Comparison of ENCODE assay signal across 1 cellular context in the genomic region with DNA sequence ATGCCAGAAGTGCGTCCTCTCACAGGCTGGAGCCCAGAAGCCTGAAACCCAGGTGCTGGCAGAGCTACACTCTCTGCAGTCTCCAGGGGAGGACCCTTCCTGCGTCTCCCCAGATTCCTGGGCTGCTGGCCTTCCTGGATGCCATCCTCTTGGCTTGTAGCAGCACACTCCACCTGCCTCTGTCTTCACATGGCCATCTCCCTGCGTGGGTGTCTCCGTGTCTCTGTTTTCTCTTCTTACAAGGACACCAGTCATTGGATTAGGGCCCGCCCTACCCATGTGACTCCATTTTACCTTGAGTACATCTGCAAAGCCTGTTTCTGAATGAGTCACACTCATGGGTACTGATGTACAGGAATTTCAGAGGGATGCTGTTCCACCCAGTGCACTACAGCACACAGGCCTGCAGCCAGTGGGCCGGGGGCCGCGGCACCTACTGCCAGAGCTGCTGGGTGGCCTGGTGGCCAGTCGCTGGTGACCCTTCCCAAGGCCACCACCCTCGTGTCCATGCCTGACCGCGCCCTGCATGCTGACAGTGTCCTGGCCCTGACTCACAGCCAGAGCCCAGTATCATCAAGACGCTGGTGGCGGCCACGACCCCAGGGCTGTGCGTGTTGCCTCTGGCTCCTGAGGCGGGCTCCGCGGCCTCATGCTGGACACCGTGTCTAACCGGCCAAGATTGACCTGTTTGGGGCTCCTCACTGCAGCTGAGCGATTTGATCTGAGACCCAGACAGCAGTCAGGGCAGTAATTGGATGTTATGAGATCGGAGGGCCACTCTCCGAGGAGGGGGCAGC.
TF ChIP-seq lines count a peak whose summit lies in the region.

No MANE protein-coding gene starts in this region.

TF ChIP-seq in HepG2, 621 proteins besides CTCF, POLR2A, EP300 and RAD21 (continued from another document):
- TF ChIP-seq, protein P1, sequence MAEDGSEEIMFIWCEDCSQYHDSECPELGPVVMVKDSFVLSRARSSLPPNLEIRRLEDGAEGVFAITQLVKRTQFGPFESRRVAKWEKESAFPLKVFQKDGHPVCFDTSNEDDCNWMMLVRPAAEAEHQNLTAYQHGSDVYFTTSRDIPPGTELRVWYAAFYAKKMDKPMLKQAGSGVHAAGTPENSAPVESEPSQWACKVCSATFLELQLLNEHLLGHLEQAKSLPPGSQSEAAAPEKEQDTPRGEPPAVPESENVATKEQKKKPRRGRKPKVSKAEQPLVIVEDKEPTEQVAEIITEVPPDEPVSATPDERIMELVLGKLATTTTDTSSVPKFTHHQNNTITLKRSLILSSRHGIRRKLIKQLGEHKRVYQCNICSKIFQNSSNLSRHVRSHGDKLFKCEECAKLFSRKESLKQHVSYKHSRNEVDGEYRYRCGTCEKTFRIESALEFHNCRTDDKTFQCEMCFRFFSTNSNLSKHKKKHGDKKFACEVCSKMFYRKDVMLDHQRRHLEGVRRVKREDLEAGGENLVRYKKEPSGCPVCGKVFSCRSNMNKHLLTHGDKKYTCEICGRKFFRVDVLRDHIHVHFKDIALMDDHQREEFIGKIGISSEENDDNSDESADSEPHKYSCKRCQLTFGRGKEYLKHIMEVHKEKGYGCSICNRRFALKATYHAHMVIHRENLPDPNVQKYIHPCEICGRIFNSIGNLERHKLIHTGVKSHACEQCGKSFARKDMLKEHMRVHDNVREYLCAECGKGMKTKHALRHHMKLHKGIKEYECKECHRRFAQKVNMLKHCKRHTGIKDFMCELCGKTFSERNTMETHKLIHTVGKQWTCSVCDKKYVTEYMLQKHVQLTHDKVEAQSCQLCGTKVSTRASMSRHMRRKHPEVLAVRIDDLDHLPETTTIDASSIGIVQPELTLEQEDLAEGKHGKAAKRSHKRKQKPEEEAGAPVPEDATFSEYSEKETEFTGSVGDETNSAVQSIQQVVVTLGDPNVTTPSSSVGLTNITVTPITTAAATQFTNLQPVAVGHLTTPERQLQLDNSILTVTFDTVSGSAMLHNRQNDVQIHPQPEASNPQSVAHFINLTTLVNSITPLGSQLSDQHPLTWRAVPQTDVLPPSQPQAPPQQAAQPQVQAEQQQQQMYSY (CRISPR knock-in tag; IDR thresholded peaks at IDR 0.05): no peak
- TF ChIP-seq NR2F2 (IDR thresholded peaks at IDR 0.05; ENCODE audit: borderline replicate concordance, low read depth) (no peak), SMAD9 (CRISPR knock-in tag; IDR thresholded peaks at IDR 0.05) (no peak), GATAD2A (CRISPR knock-in tag; IDR thresholded peaks at IDR 0.05) (no peak), ZNF660 (CRISPR knock-in tag; IDR thresholded peaks at IDR 0.05; ENCODE audit: borderline replicate concordance, low read depth) (no peak), MIXL1 (CRISPR knock-in tag; IDR thresholded peaks at IDR 0.05) (no peak), ZNF589 (CRISPR knock-in tag; conservative IDR thresholded peaks at IDR 0.05) (no peak), RBAK (CRISPR knock-in tag; IDR thresholded peaks at IDR 0.05) (no peak)
TF ChIP-seq in HepG2: peak in this region for 0.
